Comparison of ENCODE assay signal across 8 cellular contexts in genomic region chr3:74992898-74993297, GRCh38.
"Had no signal": no experiment of that assay in that cellular context is flagged by ENCODE, and none has a peak within 500 bp of the region (broad histone marks: within the 10 kb centered on the region; RNA-seq: fewer than 3 reads in every experiment).

No MANE protein-coding gene starts in this region.

- ATAC-seq: HCT116 had no signal

- H3K36me3 ChIP-seq: HAP-1 had no signal

- H3K9me3 ChIP-seq: HAP-1 had no signal

- H3K4me3 ChIP-seq: GM23248, HAP-1 had no signal

- DNase-seq: GM23248, GOT3, H7, HFFc6, KG1 had no signal

- H3K9ac ChIP-seq: GM23248 had no signal

- H3K4me1 ChIP-seq: HAP-1 had no signal

- H3K27ac ChIP-seq: GM23248, HL-60 had no signal

- H2AFZ ChIP-seq: GM23248 had no signal
